In genomic region chr1:232594768-232595698, GRCh38 we compare ENCODE assay signal across 27 cellular contexts. TPM values are rescaled to one million over a fixed set of nuclear protein-coding genes. Genes with fewer than 3 reads are reported as not detected.
DNase-seq lines count a peak whose midpoint lies in the region; ATAC-seq and TF ChIP-seq lines count a peak whose summit lies in the region.
"Had no signal": no experiment of that assay in that cellular context is flagged by ENCODE, and none has a peak within 500 bp of the region (broad histone marks: within the 10 kb centered on the region; RNA-seq: fewer than 3 reads in every experiment).

No MANE protein-coding gene starts in this region.

- no peaks in the 10 kb centered on the region for H3K27me3 Mint-ChIP-seq in effector memory CD8-positive, alpha-beta T cell
- H3K27me3 Mint-ChIP-seq: activated CD4-positive, alpha-beta memory T cell treated with anti-CD3 and anti-CD28 coated beads, Interleukin-2, amount 10 ng/mL, durations not matched to agents 7 days and 5 days; naive B cell; type B pancreatic cell had no signal

- H3K79me2 ChIP-seq in trophoblast cell (ENCODE audit: control insufficient read depth, insufficient read depth, low read length, poor library complexity) = peaks cover 8% of the 10 kb centered on the region

- H3K79me1 ChIP-seq in trophoblast cell (ENCODE audit: low read length) = peaks cover 14% of the 10 kb centered on the region

- H3K4ac ChIP-seq in trophoblast cell (ENCODE audit: low read depth, low read length) = peak overlapping the region; percentile 60

- H3K27ac Mint-ChIP-seq in effector memory CD8-positive, alpha-beta T cell = no peak overlapping the region
- H3K27ac Mint-ChIP-seq: activated CD4-positive, alpha-beta memory T cell treated with anti-CD3 and anti-CD28 coated beads, Interleukin-2, amount 10 ng/mL, durations not matched to agents 7 days and 5 days; activated T-helper 2 cell treated with anti-CD3 and anti-CD28 coated beads, Interferon-gamma antibody, Interleukin-2, Interleukin-4, amounts not matched to agents 10 μg/mL and 5 μg/mL and 100 μg/mL, durations not matched to agents 14 hours and 24 hours and 36 hours; memory B cell had no signal

- H2AFZ ChIP-seq in trophoblast cell (ENCODE audit: insufficient read depth, low read length, poor library complexity) = no peak overlapping the region

- DNase-seq in esophagus muscularis mucosa (ENCODE audit: extremely low spot score) = peak; percentile 64
- peak; percentile 65 for DNase-seq in kidney tubule cell (ENCODE audit: low spot score)
- no peak for DNase-seq in trophoblast cell
- DNase-seq in effector memory CD8-positive, alpha-beta T cell = no peak
- no peak for DNase-seq in DMS79 (lab: John Stamatoyannopoulos, UW)
- DNase-seq: ACHN; activated CD4-positive, alpha-beta memory T cell treated with anti-CD3 and anti-CD28 coated beads, Interleukin-2, amount 10 ng/mL, durations not matched to agents 7 days and 5 days; activated CD4-positive, alpha-beta T cell treated with anti-CD3 and anti-CD28 coated beads for 1 hour; activated CD8-positive, alpha-beta memory T cell treated with anti-CD3 and anti-CD28 coated beads, Interleukin-2, amount 50 U/mL, for 48 hours; aorta; Caco-2; caudate nucleus; dermis blood vessel endothelial cell; Kasumi-1; MV-4-11; naive B cell; spleen; T-helper 2 cell had no signal

- H2BK120ac ChIP-seq in trophoblast cell (ENCODE audit: insufficient read depth, low read length, poor library complexity) = peak overlapping the region; percentile 79

- H2BK5ac ChIP-seq in trophoblast cell (ENCODE audit: low read depth, low read length, poor library complexity) = peak overlapping the region; percentile 42

- peak overlapping the region; percentile 52 for H2AK5ac ChIP-seq in trophoblast cell (ENCODE audit: low read length)

- no peaks in the 10 kb centered on the region for H3K9me3 Mint-ChIP-seq in effector memory CD8-positive, alpha-beta T cell
- H3K9me3 Mint-ChIP-seq: activated CD4-positive, alpha-beta memory T cell treated with anti-CD3 and anti-CD28 coated beads, Interleukin-2, amount 10 ng/mL, durations not matched to agents 7 days and 5 days; activated T-helper 2 cell treated with anti-CD3 and anti-CD28 coated beads, Interferon-gamma antibody, Interleukin-2, Interleukin-4, amounts not matched to agents 10 μg/mL and 5 μg/mL and 100 μg/mL, durations not matched to agents 14 hours and 24 hours and 36 hours; memory B cell; type B pancreatic cell had no signal

- no peak overlapping the region for H3K23ac ChIP-seq in trophoblast cell (ENCODE audit: low read length)

- peak overlapping the region; percentile 35 for H3K14ac ChIP-seq in trophoblast cell (ENCODE audit: low read length)

- WGBS in esophagus muscularis mucosa = 88% methylated on average over 12 of the region's 12 CpGs
- no CpG with 5 or more reads among the region's 12 CpGs for WGBS in trophoblast cell (ENCODE audit: extremely low coverage, insufficient coverage, insufficient read length)

- peaks cover 2% of the 10 kb centered on the region for H3K36me3 Mint-ChIP-seq in effector memory CD8-positive, alpha-beta T cell (ENCODE audit: insufficient read depth)
- H3K36me3 Mint-ChIP-seq: memory B cell, naive B cell had no signal

- peaks cover 39 to 42% of the 10 kb centered on the region in 2 donors for H3K4me1 Mint-ChIP-seq in effector memory CD8-positive, alpha-beta T cell (ENCODE audit: low read depth in 2 of 2)

- H3K36me3 ChIP-seq in HEK293 (ENCODE audit: control insufficient read depth in 2 of 2, insufficient read depth in 1 of 2, low read length in 2 of 2) (no peaks in the 10 kb centered on the region), esophagus muscularis mucosa (no peaks in the 10 kb centered on the region), trophoblast cell (ENCODE audit: control insufficient read depth in 1 of 2, insufficient read depth in 2 of 2, low read length in 2 of 2) (no peaks in the 10 kb centered on the region)
- H3K36me3 ChIP-seq: BLaER1, spleen had no signal

- intact Hi-C loops in esophagus muscularis mucosa (cut with DNase I) = no loop called here

- no peak overlapping the region for H4K12ac ChIP-seq in trophoblast cell (ENCODE audit: low read depth, low read length)

- H3K9me3 ChIP-seq in HEK293 (ENCODE audit: control insufficient read depth, insufficient read depth, low read depth, low read length) (no peaks in the 10 kb centered on the region), esophagus muscularis mucosa (no peaks in the 10 kb centered on the region), trophoblast cell (ENCODE audit: insufficient read depth, low read depth, low read length) (no peaks in the 10 kb centered on the region)
- H3K9me3 ChIP-seq: BLaER1, Caco-2, spleen had no signal

- POLR2A ChIA-PET in HEK293 (lab: Yijun Ruan, JAX) = interaction anchor here (0.6 to 1.3 kb wide), 5 partner anchors 8 to 244 kb away, joined by 3 to 5 read pairs (median 3); partner anchors contain the start of gene SIPA1L2

- peak overlapping the region; percentile 81 for H4K91ac ChIP-seq in trophoblast cell (ENCODE audit: low read depth, low read length)

- H4K8ac ChIP-seq in trophoblast cell (ENCODE audit: low read depth, low read length) = peak overlapping the region; percentile 58

- H3K4me1 ChIP-seq in HEK293 (ENCODE audit: control insufficient read depth, insufficient read depth, low read length) (peaks cover 36% of the 10 kb centered on the region), esophagus muscularis mucosa (peaks cover 65 to 80% (median 66%) of the 10 kb centered on the region in 4 donors), trophoblast cell (ENCODE audit: control insufficient read depth in 1 of 2, insufficient read depth in 2 of 2, low read length in 2 of 2) (peaks cover 27 to 41% of the 10 kb centered on the region in 2 experiments)

- H3K4me3 ChIP-seq in HEK293 (ENCODE audit: low read depth, low read length) = no peak overlapping the region
- no peak overlapping the region for H3K4me3 ChIP-seq in esophagus muscularis mucosa
- H3K4me3 ChIP-seq in trophoblast cell (ENCODE audit: low read depth, low read length) = no peak overlapping the region
- H3K4me3 ChIP-seq: BLaER1, spleen had no signal

- H3K27ac ChIP-seq in HEK293 (ENCODE audit: extremely low read depth, low read depth, low read length) (no peak overlapping the region), esophagus muscularis mucosa (replicated peaks in 1 of 4) (no peak overlapping the region), trophoblast cell (ENCODE audit: low read depth, low read length) (peak overlapping the region; percentile 24)
- H3K27ac ChIP-seq: BLaER1 had no signal

- H3K9ac ChIP-seq in trophoblast cell (ENCODE audit: low read length) = no peak overlapping the region
- H3K9ac ChIP-seq: BLaER1 had no signal

- peak overlapping the region; percentile 72 for H3K18ac ChIP-seq in trophoblast cell (ENCODE audit: low read length)

- H3K27me3 ChIP-seq in esophagus muscularis mucosa = no peaks in the 10 kb centered on the region
- no peaks in the 10 kb centered on the region for H3K27me3 ChIP-seq in trophoblast cell (ENCODE audit: insufficient read depth, low read length)
- H3K27me3 ChIP-seq: BLaER1, spleen had no signal

- no peak overlapping the region for H3K4me3 Mint-ChIP-seq in effector memory CD8-positive, alpha-beta T cell
- H3K4me3 Mint-ChIP-seq: activated CD4-positive, alpha-beta memory T cell treated with anti-CD3 and anti-CD28 coated beads, Interleukin-2, amount 10 ng/mL, durations not matched to agents 7 days and 5 days; memory B cell; naive B cell had no signal

- ATAC-seq in HG02571 (IDR thresholded peaks at IDR 0.05; ENCODE audit: unreplicated experiment) (no peak), HG03432 (IDR thresholded peaks at IDR 0.05; ENCODE audit: unreplicated experiment) (no peak)
- ATAC-seq in effector memory CD8-positive, alpha-beta T cell (replicated peaks) = no peak
- ATAC-seq: HCT116, HepG2 had no signal

- TF ChIP-seq POLR2A in esophagus muscularis mucosa (IDR thresholded peaks at IDR 0.05; ENCODE audit: low read depth) = no peak

- TF ChIP-seq EP300 in esophagus muscularis mucosa (IDR thresholded peaks at IDR 0.05) = no peak

- H2BK12ac ChIP-seq in trophoblast cell (ENCODE audit: low read length) = peak overlapping the region; percentile 78

- no peak for TF ChIP-seq CTCF in HEK293 (tag by site-specific recombination; IDR thresholded peaks at IDR 0.05)
- no peak for TF ChIP-seq CTCF in esophagus muscularis mucosa (IDR thresholded peaks at IDR 0.05)

- H3K4me2 ChIP-seq in trophoblast cell (ENCODE audit: low read length) = no peak overlapping the region
- H3K4me2 ChIP-seq: BLaER1 had no signal

- CTCF ChIA-PET in HEK293 (lab: Yijun Ruan, JAX) = interaction anchor here (0.6 to 2.1 kb wide), 8 partner anchors 8 to 537 kb away, joined by 3 to 10 read pairs (median 3); no protein-coding TSS in a partner anchor

TF ChIP-seq in HEK293, 187 proteins besides CTCF, POLR2A, EP300 and RAD21 (continues in another document):
- TF ChIP-seq ZNF18 (tag by site-specific recombination; IDR thresholded peaks at IDR 0.05) (no peak), ZBTB20 (tag by site-specific recombination; IDR thresholded peaks at IDR 0.05) (peak; percentile 83), SCRT2 (tag by site-specific recombination; IDR thresholded peaks at IDR 0.05) (no peak), ZNF549 (tag by site-specific recombination; IDR thresholded peaks at IDR 0.05) (no peak), INSM2 (tag by site-specific recombination; IDR thresholded peaks at IDR 0.05) (no peak)

RNA-seq across cellular contexts. Expression of gene SIPA1L2, which starts 34.9 kb away (rescaled TPM):
- 10 to 100 TPM; 37.4 to 59.0 (median 43.0) TPM for total RNA-seq in esophagus muscularis mucosa
- polyA plus RNA-seq in trophoblast cell (2013) = 21.6 and 23.2 TPM in 2 replicates
- total RNA-seq: HepG2 had no signal

Comparison
In these comparisons a context has a peak if more than half of its experiments do, and no peak if none do; other contexts are left out.
1. DNase-seq: peak in esophagus muscularis mucosa (single experiment) and kidney tubule cell (single experiment); none in trophoblast cell (0 of 2), effector memory CD8-positive, alpha-beta T cell (0 of 3) and DMS79 (single experiment).